ENCODE assay signal across 19 cellular contexts in the genomic region with DNA sequence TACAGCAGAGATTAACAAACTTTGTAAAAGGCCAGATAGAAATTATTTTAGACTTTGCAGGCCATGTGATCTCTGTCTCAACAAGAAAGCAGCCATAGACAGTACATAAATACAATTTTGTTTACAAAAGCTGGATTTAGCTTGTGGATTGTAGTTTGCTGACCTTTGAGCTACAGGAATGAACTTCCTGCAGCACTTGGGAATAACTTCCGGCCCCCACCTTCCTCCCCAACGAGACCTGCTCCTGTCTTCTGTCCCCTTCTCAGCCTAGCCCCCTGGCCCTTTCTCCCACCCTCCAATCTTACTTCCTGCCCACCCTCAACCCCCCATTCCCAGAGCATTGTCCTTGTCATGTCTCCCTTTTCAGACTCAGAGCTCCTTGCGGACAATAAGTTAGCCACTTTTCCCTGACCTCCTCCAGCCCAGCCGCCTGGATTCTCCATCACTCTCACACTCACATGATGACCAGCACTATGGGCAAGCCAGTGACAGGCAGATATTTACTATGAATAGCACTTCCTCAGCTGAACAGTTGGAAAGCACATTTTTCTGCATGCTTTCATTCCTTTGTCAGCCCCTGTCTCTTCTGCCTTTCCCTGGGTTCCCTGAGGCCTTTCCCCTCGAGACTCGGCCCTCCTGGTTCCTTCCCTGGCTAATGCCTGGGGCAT. TPM values are rescaled to one million over a fixed set of nuclear protein-coding genes. Genes with fewer than 3 reads are reported as not detected.
"Had no signal": no experiment of that assay in that cellular context is flagged by ENCODE, and none has a peak within 500 bp of the region (broad histone marks: within the 10 kb centered on the region; RNA-seq: fewer than 3 reads in every experiment).

No MANE protein-coding gene starts in this region.

- H3K4me1 ChIP-seq: colonic mucosa had no signal

- H3K27me3 ChIP-seq: ascending aorta, colonic mucosa, esophagus muscularis mucosa had no signal

- H3K27ac ChIP-seq: ascending aorta, colonic mucosa, esophagus muscularis mucosa, lower lobe of right lung, prostate gland, spleen had no signal

- H3K4me3 ChIP-seq: ascending aorta, colonic mucosa, esophagus muscularis mucosa, lower lobe of right lung, prostate gland, spleen had no signal

- DNase-seq: activated CD4-positive, CD25-positive, alpha-beta regulatory T cell treated with anti-CD3 and anti-CD28 coated beads, Interleukin-2, amount 50 U/mL, for 72 hours; activated naive CD4-positive, alpha-beta T cell treated with anti-CD3 and anti-CD28 coated beads, Interleukin-2, amount 10 ng/mL, durations not matched to agents 7 days and 5 days; activated T-cell treated with anti-CD3 and anti-CD28 coated beads, Interleukin-2, amount 50 U/mL, for 1 hour; colonic mucosa; lower lobe of right lung; naive thymus-derived CD4-positive, alpha-beta T cell; nucleus accumbens; spleen; stimulated activated naive CD8-positive, alpha-beta T cell treated with anti-CD3 and anti-CD28 coated beads, Interleukin-15, amount 100 ng/mL, for 72 hours; T-cell; T-helper 9 cell had no signal

- H3K9me3 ChIP-seq: ascending aorta, colonic mucosa, esophagus muscularis mucosa, lower lobe of right lung, prostate gland, spleen had no signal

- ATAC-seq: lower lobe of right lung; naive thymus-derived CD4-positive, alpha-beta T cell; sciatic nerve; stimulated activated naive CD8-positive, alpha-beta T cell treated with anti-CD3 and anti-CD28 coated beads, Interleukin-15, amount 100 ng/mL, for 72 hours; T-cell had no signal

- H3K36me3 ChIP-seq: ascending aorta, colonic mucosa, esophagus muscularis mucosa, lower lobe of right lung, prostate gland, spleen had no signal

RNA-seq across cellular contexts. Expression of a gene that starts 27.6 kb away (rescaled TPM):
- total RNA-seq: activated T-helper 2 cell treated with anti-CD3 and anti-CD28 coated beads, Interferon-gamma antibody, Interleukin-2, Interleukin-4, amounts not matched to agents 10 μg/mL and 5 μg/mL and 100 μg/mL, durations not matched to agents 14 hours and 24 hours and 36 hours; fibroblast of villous mesenchyme; naive thymus-derived CD4-positive, alpha-beta T cell; spleen; T-cell; urinary bladder had no signal

RNA-seq across cellular contexts. Expression of a gene that starts 53.6 kb away (rescaled TPM):
- total RNA-seq: activated T-helper 2 cell treated with anti-CD3 and anti-CD28 coated beads, Interferon-gamma antibody, Interleukin-2, Interleukin-4, amounts not matched to agents 10 μg/mL and 5 μg/mL and 100 μg/mL, durations not matched to agents 14 hours and 24 hours and 36 hours; ascending aorta; esophagus muscularis mucosa; fibroblast of villous mesenchyme; prostate gland; sciatic nerve; temporal lobe; urinary bladder had no signal
